ENCODE assay signal across 9 cellular contexts in genomic region chr17:55527520-55528118, GRCh38. TPM values are rescaled to one million over a fixed set of nuclear protein-coding genes. Genes with fewer than 3 reads are reported as not detected.
A peak's percentile ranks its signal among the peaks of the same experiment; 100 is the strongest.
DNase-seq lines count a peak whose midpoint lies in the region; ATAC-seq and TF ChIP-seq lines count a peak whose summit lies in the region.
"Had no signal": no experiment of that assay in that cellular context is flagged by ENCODE, and none has a peak within 500 bp of the region (broad histone marks: within the 10 kb centered on the region; RNA-seq: fewer than 3 reads in every experiment).

No MANE protein-coding gene starts in this region.

- no peaks in the 10 kb centered on the region for H3K36me3 Mint-ChIP-seq in osteocyte (ENCODE audit: unreplicated experiment)

- no peak overlapping the region for H3K27ac Mint-ChIP-seq in osteocyte (ENCODE audit: unreplicated experiment)

- H3K4me3 Mint-ChIP-seq in osteocyte (ENCODE audit: unreplicated experiment) = no peak overlapping the region

- no peak for ATAC-seq in GM21360 (IDR thresholded peaks at IDR 0.05; ENCODE audit: unreplicated experiment)

- peaks cover 17% of the 10 kb centered on the region for H3K27me3 Mint-ChIP-seq in osteocyte (ENCODE audit: unreplicated experiment)

- no peaks in the 10 kb centered on the region for H3K9me3 Mint-ChIP-seq in osteocyte (ENCODE audit: unreplicated experiment)

- DNase-seq in DMS153 (lab: John Stamatoyannopoulos, UW) = peak; percentile 52
- peak; percentile 11 for DNase-seq in HT1080 (ENCODE audit: low read depth)
- DNase-seq in RPMI7951 (ENCODE audit: low read depth) = peak; percentile 47
- DNase-seq in fibroblast of peridontal ligament (ENCODE audit: extremely low read depth) = peak; percentile 85
- DNase-seq in osteocyte (ENCODE audit: extremely low spot score, unreplicated experiment) = no peak
- DNase-seq in cortex of kidney (lab: John Stamatoyannopoulos, UW) = no peak
- no peak for DNase-seq in activated effector memory CD4-positive, alpha-beta T cell treated with Interleukin-2 at 50 U/mL for 16 hours

- H3K4me1 Mint-ChIP-seq in osteocyte (ENCODE audit: unreplicated experiment) = no peaks in the 10 kb centered on the region

- peak; percentile 62 for TF ChIP-seq CTCF in osteocyte (IDR thresholded peaks at IDR 0.05)

RNA-seq across cellular contexts. Expression of gene SMIM36, which starts 16.4 kb away (rescaled TPM):
- total RNA-seq in HT1080 (2014; rRNA removed; shearing (Covaris generic)) = not detected in 2 replicates
- not detected in 2 replicates for polyA plus RNA-seq in HT1080 (2015; cell fraction: cytosol; rRNA removed)
- polyA plus RNA-seq in HT1080 (2015; cell fraction: nucleus; rRNA removed) = not detected in 2 replicates
- total RNA-seq in RPMI7951 (2014; rRNA removed; shearing (Covaris generic)) = not detected in 2 replicates
- not detected in 2 replicates for total RNA-seq in osteocyte
- total RNA-seq: mononuclear cell had no signal

Comparison
In these comparisons a context has a peak if more than half of its experiments do, and no peak if none do; other contexts are left out.
1. DNase-seq: peak in DMS153 (single experiment), HT1080 (single experiment), RPMI7951 (single experiment) and fibroblast of peridontal ligament (single experiment); none in osteocyte (single experiment), cortex of kidney (single experiment) and activated effector memory CD4-positive, alpha-beta T cell treated with Interleukin-2 at 50 U/mL for 16 hours (single experiment).